ENCODE assay signal across 21 cellular contexts in the genomic region with DNA sequence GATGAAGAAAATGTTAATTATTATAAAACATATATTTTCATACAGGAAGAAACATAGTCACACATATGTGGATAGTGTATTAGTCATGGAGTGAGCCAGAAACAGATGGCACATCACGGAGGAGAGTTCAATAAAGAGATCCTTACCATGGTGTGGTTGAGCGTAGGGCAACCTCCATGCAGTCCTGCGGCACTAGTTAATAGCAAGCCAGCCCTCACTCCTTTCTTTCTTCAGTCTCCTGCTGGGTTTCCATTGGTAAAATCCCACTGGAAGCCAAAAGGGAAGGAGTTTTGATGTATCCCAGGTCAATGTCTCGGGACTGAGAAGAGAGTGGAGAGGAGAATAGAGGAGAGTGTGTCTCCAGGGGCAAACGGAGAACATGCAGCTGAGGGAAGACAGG.
DNase-seq lines count a peak whose midpoint lies in the region; ATAC-seq and TF ChIP-seq lines count a peak whose summit lies in the region.
"Had no signal": no experiment of that assay in that cellular context is flagged by ENCODE, and none has a peak within 500 bp of the region (broad histone marks: within the 10 kb centered on the region; RNA-seq: fewer than 3 reads in every experiment).

No MANE protein-coding gene starts in this region.

- H3K4me1 ChIP-seq in endodermal cell (ENCODE audit: control insufficient read depth, insufficient read depth, low read length), result no peaks in the 10 kb centered on the region
- H3K4me1 ChIP-seq: A549, BE2C had no signal

- peak; percentile 23 for DNase-seq in NCI-H2227 treated with DMSO at 0.1 percent for 48 hours (lab: John Stamatoyannopoulos, UW)
- peak; percentile 43 for DNase-seq in endodermal cell
- peak; percentile 12 for DNase-seq in iPS-NIHi7 (ENCODE audit: extremely low spot score)
- no peak for DNase-seq in globus pallidus (ENCODE audit: low spot score)
- DNase-seq in HPDE6-E6E7 (ENCODE audit: extremely low spot score), result no peak
- DNase-seq in GM19238 (ENCODE audit: insufficient read length, low spot score), result no peak
- DNase-seq: BE2C; CD8-positive, alpha-beta T cell; COR-L47; DMS153; DMS79 treated with DMSO at 0.1 percent for 48 hours; EL; GDM1; GOT3; HCEC 1CT; HFFc6; IMR-90; KBM-7 had no signal

- peak overlapping the region; percentile 8 for H3K27ac ChIP-seq in endodermal cell (ENCODE audit: low read depth, low read length)
- H3K27ac ChIP-seq: A549, C4-2B had no signal

- 60 to 81% methylated on average over 1 to 5 of the region's 5 CpGs for WGBS in endodermal cell (ENCODE audit: insufficient coverage in 1 of 2, insufficient read length in 1 of 2), 2 experiments

- no peak for TF ChIP-seq CTCF in endodermal cell (conservative IDR thresholded peaks at IDR 0.05)

- H3K36me3 Mint-ChIP-seq in endodermal cell (ENCODE audit: low read depth), result peaks cover 1% of the 10 kb centered on the region
- H3K36me3 Mint-ChIP-seq: CD8-positive, alpha-beta T cell had no signal

- peaks cover 4% of the 10 kb centered on the region for H3K9me3 ChIP-seq in endodermal cell (ENCODE audit: control insufficient read depth, low read length)
- H3K9me3 ChIP-seq: A549, BE2C had no signal

- peaks cover 4% of the 10 kb centered on the region for H3K4me1 Mint-ChIP-seq in endodermal cell

- H3K4me3 Mint-ChIP-seq in endodermal cell, result no peak overlapping the region
- H3K4me3 Mint-ChIP-seq: CD8-positive, alpha-beta T cell; HFFc6 had no signal

- no peaks in the 10 kb centered on the region for H3K27me3 Mint-ChIP-seq in endodermal cell (ENCODE audit: insufficient read depth)

- no peak overlapping the region for H3K4me3 ChIP-seq in endodermal cell (ENCODE audit: low read length)
- H3K4me3 ChIP-seq: A549 had no signal

- no peak overlapping the region for H3K27ac Mint-ChIP-seq in endodermal cell
- H3K27ac Mint-ChIP-seq: CD8-positive, alpha-beta T cell; HFFc6 had no signal

- no peaks in the 10 kb centered on the region for H3K36me3 ChIP-seq in endodermal cell (ENCODE audit: control insufficient read depth, insufficient read depth, low read length)
- H3K36me3 ChIP-seq: BE2C had no signal

- H3K9ac ChIP-seq in endodermal cell (ENCODE audit: extremely low read depth, low read length, poor library complexity, severe bottlenecking), result no peak overlapping the region

- no peaks in the 10 kb centered on the region for H3K27me3 ChIP-seq in endodermal cell (ENCODE audit: control insufficient read depth, insufficient read depth, low read length, poor library complexity, severe bottlenecking)
- H3K27me3 ChIP-seq: BE2C had no signal

- peaks cover 3% of the 10 kb centered on the region for H3K9me3 Mint-ChIP-seq in endodermal cell
- H3K9me3 Mint-ChIP-seq: CD8-positive, alpha-beta T cell had no signal

- ATAC-seq in HG02852 (IDR thresholded peaks at IDR 0.05; ENCODE audit: unreplicated experiment), result no peak
- ATAC-seq: A549; CD8-positive, alpha-beta T cell had no signal

Comparison
In these comparisons a context has a peak if more than half of its experiments do, and no peak if none do; other contexts are left out.
1. DNase-seq: peak in NCI-H2227 treated with DMSO at 0.1 percent for 48 hours (single experiment), endodermal cell (single experiment) and iPS-NIHi7 (single experiment); none in globus pallidus (single experiment), HPDE6-E6E7 (single experiment) and GM19238 (single experiment).